Comparison of ENCODE assay signal across 1 cellular context in genomic region chr17:65041518-65041917, GRCh38.
TF ChIP-seq lines count a peak whose summit lies in the region.

No MANE protein-coding gene starts in this region.

TF ChIP-seq in HepG2, 621 proteins besides CTCF, POLR2A, EP300 and RAD21 (continued from another document):
- TF ChIP-seq AKNA (CRISPR knock-in tag; IDR thresholded peaks at IDR 0.05; ENCODE audit: borderline replicate concordance) (no peak), MBD4 (IDR thresholded peaks at IDR 0.05; ENCODE audit: borderline replicate concordance, low read length) (no peak), ZNF451 (CRISPR knock-in tag; IDR thresholded peaks at IDR 0.05) (no peak), ZNF839 (CRISPR knock-in tag; IDR thresholded peaks at IDR 0.05; ENCODE audit: borderline replicate concordance) (no peak), BRF2 (CRISPR knock-in tag; IDR thresholded peaks at IDR 0.05) (no peak), HOXA7 (CRISPR knock-in tag; IDR thresholded peaks at IDR 0.05) (no peak), ARID4A (CRISPR knock-in tag; IDR thresholded peaks at IDR 0.05; ENCODE audit: borderline replicate concordance) (peak; percentile 44; the same call in 1 of the 2 replicates), RBM39 (IDR thresholded peaks at IDR 0.05; ENCODE audit: low read depth, low read length, poor library complexity, severe bottlenecking) (no peak), FOXK1 (CRISPR knock-in tag; IDR thresholded peaks at IDR 0.05; ENCODE audit: borderline replicate concordance, low read depth) (no peak), SOX13 (IDR thresholded peaks at IDR 0.05) (no peak), SOX13 (CRISPR knock-in tag; conservative IDR thresholded peaks at IDR 0.05 in 1 of 2, IDR thresholded peaks at IDR 0.05 in 1 of 2) (peak in 1 of 2 experiments; percentile 71; a peak in 2 of 4 replicates), SP5 (CRISPR knock-in tag; IDR thresholded peaks at IDR 0.05; ENCODE audit: borderline replicate concordance, low read depth) (peak; percentile 49; the same call in 1 of the 2 replicates), LCORL (IDR thresholded peaks at IDR 0.05) (no peak), LCORL (CRISPR knock-in tag; IDR thresholded peaks at IDR 0.05) (0 out of 2 replicates have a peak, but pooled peaks have one; percentile 24), HNF4A (CRISPR knock-in tag; IDR thresholded peaks at IDR 0.05) (peak; percentile 56; the same call in 1 of the 2 replicates), ZNF263 (CRISPR knock-in tag; IDR thresholded peaks at IDR 0.05) (peak; percentile 100), ZNF205 (CRISPR knock-in tag; IDR thresholded peaks at IDR 0.05) (no peak), DMTF1 (CRISPR knock-in tag; IDR thresholded peaks at IDR 0.05) (no peak), DBP (CRISPR knock-in tag; IDR thresholded peaks at IDR 0.05; ENCODE audit: not compliant biosample characterization) (no peak), ZNF260 (CRISPR knock-in tag; IDR thresholded peaks at IDR 0.05; ENCODE audit: borderline replicate concordance, low read depth) (no peak), RFX1 (IDR thresholded peaks at IDR 0.05) (no peak)
TF ChIP-seq in HepG2: peak in this region for 27.
